2 cellular contexts compared by ENCODE assay signal in genomic region chr19:15378529-15379082, GRCh38.
A peak's percentile ranks its signal among the peaks of the same experiment; 100 is the strongest.
TF ChIP-seq lines count a peak whose summit lies in the region.

No MANE protein-coding gene starts in this region.

TF ChIP-seq in Ishikawa, 13 proteins besides CTCF, POLR2A, EP300 and RAD21:
- TF ChIP-seq TEAD4 (IDR thresholded peaks at IDR 0.05): no peak
- TF ChIP-seq MAX (IDR thresholded peaks at IDR 0.05): peak; percentile 65

TF ChIP-seq in K562, 482 proteins besides CTCF, POLR2A, EP300 and RAD21 (continues in another document):
- TF ChIP-seq NELFE (IDR thresholded peaks at IDR 0.05; ENCODE audit: insufficient read depth, insufficient read length) (no peak), RBM39 (optimal IDR thresholded peaks at IDR 0.05; ENCODE audit: low read depth, low read length) (peak; percentile 10), MYC (IDR thresholded peaks at IDR 0.05; ENCODE audit: low read depth, low read length) (peak; percentile 85), MYC (CRISPR knock-in tag; IDR thresholded peaks at IDR 0.05; ENCODE audit: borderline replicate concordance, low read depth) (0 out of 2 replicates have a peak, but pooled peaks have one; percentile 41), SP1 (CRISPR knock-in tag; IDR thresholded peaks at IDR 0.05) (peak; percentile 31; the same call in 1 of the 2 replicates), EP400 (IDR thresholded peaks at IDR 0.05) (peak; percentile 55), ASH1L (IDR thresholded peaks at IDR 0.05; ENCODE audit: borderline replicate concordance, low read depth, partially characterized antibody) (peak; percentile 43), GTF2F1 (IDR thresholded peaks at IDR 0.05; ENCODE audit: low read depth, low read length) (no peak), RBBP5 (IDR thresholded peaks at IDR 0.05; ENCODE audit: borderline replicate concordance, insufficient read depth, low read length, poor library complexity, severe bottlenecking) (peak; percentile 8), MAX (CRISPR knock-in tag; IDR thresholded peaks at IDR 0.05) (peak; percentile 50; the same call in 1 of the 2 replicates), L3MBTL2 (IDR thresholded peaks at IDR 0.05) (0 out of 2 replicates have a peak, but pooled peaks have one; percentile 12), IRF2 (CRISPR knock-in tag; IDR thresholded peaks at IDR 0.05) (0 out of 2 replicates have a peak, but pooled peaks have one; percentile 49), UBTF (IDR thresholded peaks at IDR 0.05; ENCODE audit: borderline replicate concordance in 1 of 2, low read depth in 2 of 2, low read length in 2 of 2) (peak in 1 of 2 experiments; percentile 16; a peak in 2 of 4 replicates), CEBPG (CRISPR knock-in tag; IDR thresholded peaks at IDR 0.05) (peak; percentile 12; the same call in 1 of the 2 replicates), CEBPG (tag; conservative IDR thresholded peaks at IDR 0.05 in 1 of 2, IDR thresholded peaks at IDR 0.05 in 1 of 2) (no peak), ELF1 (tag; IDR thresholded peaks at IDR 0.05) (peak; percentile 51), LEF1 (IDR thresholded peaks at IDR 0.05) (no peak), SRSF3 (IDR thresholded peaks at IDR 0.05; ENCODE audit: insufficient read depth, low read length) (no peak), SIN3A (IDR thresholded peaks at IDR 0.05; ENCODE audit: borderline replicate concordance in 2 of 2, control insufficient read depth in 1 of 2, low read depth in 2 of 2, low read length in 2 of 2) (peak in 1 of 2 experiments; percentile 91; a peak in 1 of 4 replicates), SAP30 (IDR thresholded peaks at IDR 0.05; ENCODE audit: borderline replicate concordance, insufficient read depth, low read depth, low read length, poor library complexity, severe bottlenecking) (peak; percentile 54), TOE1 (IDR thresholded peaks at IDR 0.05; ENCODE audit: borderline replicate concordance) (0 out of 2 replicates have a peak, but pooled peaks have one; percentile 49), TOE1 (CRISPR knock-in tag; IDR thresholded peaks at IDR 0.05; ENCODE audit: borderline replicate concordance, low read depth) (no peak), SMC3 (conservative IDR thresholded peaks at IDR 0.05; ENCODE audit: insufficient read depth, low read depth, low read length) (0 out of 2 replicates have a peak, but pooled peaks have one; percentile 23), ETV6 (IDR thresholded peaks at IDR 0.05; ENCODE audit: borderline replicate concordance in 1 of 2, low read depth in 2 of 2, low read length in 1 of 2) (no peak), ETV6 (CRISPR knock-in tag; IDR thresholded peaks at IDR 0.05; ENCODE audit: borderline replicate concordance) (0 out of 2 replicates have a peak, but pooled peaks have one; percentile 16), KDM5B (IDR thresholded peaks at IDR 0.05; ENCODE audit: insufficient replicate concordance, low read depth, low read length) (peak; percentile 5)
- TF ChIP-seq, protein P1, sequence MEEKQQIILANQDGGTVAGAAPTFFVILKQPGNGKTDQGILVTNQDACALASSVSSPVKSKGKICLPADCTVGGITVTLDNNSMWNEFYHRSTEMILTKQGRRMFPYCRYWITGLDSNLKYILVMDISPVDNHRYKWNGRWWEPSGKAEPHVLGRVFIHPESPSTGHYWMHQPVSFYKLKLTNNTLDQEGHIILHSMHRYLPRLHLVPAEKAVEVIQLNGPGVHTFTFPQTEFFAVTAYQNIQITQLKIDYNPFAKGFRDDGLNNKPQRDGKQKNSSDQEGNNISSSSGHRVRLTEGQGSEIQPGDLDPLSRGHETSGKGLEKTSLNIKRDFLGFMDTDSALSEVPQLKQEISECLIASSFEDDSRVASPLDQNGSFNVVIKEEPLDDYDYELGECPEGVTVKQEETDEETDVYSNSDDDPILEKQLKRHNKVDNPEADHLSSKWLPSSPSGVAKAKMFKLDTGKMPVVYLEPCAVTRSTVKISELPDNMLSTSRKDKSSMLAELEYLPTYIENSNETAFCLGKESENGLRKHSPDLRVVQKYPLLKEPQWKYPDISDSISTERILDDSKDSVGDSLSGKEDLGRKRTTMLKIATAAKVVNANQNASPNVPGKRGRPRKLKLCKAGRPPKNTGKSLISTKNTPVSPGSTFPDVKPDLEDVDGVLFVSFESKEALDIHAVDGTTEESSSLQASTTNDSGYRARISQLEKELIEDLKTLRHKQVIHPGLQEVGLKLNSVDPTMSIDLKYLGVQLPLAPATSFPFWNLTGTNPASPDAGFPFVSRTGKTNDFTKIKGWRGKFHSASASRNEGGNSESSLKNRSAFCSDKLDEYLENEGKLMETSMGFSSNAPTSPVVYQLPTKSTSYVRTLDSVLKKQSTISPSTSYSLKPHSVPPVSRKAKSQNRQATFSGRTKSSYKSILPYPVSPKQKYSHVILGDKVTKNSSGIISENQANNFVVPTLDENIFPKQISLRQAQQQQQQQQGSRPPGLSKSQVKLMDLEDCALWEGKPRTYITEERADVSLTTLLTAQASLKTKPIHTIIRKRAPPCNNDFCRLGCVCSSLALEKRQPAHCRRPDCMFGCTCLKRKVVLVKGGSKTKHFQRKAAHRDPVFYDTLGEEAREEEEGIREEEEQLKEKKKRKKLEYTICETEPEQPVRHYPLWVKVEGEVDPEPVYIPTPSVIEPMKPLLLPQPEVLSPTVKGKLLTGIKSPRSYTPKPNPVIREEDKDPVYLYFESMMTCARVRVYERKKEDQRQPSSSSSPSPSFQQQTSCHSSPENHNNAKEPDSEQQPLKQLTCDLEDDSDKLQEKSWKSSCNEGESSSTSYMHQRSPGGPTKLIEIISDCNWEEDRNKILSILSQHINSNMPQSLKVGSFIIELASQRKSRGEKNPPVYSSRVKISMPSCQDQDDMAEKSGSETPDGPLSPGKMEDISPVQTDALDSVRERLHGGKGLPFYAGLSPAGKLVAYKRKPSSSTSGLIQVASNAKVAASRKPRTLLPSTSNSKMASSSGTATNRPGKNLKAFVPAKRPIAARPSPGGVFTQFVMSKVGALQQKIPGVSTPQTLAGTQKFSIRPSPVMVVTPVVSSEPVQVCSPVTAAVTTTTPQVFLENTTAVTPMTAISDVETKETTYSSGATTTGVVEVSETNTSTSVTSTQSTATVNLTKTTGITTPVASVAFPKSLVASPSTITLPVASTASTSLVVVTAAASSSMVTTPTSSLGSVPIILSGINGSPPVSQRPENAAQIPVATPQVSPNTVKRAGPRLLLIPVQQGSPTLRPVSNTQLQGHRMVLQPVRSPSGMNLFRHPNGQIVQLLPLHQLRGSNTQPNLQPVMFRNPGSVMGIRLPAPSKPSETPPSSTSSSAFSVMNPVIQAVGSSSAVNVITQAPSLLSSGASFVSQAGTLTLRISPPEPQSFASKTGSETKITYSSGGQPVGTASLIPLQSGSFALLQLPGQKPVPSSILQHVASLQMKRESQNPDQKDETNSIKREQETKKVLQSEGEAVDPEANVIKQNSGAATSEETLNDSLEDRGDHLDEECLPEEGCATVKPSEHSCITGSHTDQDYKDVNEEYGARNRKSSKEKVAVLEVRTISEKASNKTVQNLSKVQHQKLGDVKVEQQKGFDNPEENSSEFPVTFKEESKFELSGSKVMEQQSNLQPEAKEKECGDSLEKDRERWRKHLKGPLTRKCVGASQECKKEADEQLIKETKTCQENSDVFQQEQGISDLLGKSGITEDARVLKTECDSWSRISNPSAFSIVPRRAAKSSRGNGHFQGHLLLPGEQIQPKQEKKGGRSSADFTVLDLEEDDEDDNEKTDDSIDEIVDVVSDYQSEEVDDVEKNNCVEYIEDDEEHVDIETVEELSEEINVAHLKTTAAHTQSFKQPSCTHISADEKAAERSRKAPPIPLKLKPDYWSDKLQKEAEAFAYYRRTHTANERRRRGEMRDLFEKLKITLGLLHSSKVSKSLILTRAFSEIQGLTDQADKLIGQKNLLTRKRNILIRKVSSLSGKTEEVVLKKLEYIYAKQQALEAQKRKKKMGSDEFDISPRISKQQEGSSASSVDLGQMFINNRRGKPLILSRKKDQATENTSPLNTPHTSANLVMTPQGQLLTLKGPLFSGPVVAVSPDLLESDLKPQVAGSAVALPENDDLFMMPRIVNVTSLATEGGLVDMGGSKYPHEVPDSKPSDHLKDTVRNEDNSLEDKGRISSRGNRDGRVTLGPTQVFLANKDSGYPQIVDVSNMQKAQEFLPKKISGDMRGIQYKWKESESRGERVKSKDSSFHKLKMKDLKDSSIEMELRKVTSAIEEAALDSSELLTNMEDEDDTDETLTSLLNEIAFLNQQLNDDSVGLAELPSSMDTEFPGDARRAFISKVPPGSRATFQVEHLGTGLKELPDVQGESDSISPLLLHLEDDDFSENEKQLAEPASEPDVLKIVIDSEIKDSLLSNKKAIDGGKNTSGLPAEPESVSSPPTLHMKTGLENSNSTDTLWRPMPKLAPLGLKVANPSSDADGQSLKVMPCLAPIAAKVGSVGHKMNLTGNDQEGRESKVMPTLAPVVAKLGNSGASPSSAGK (IDR thresholded peaks at IDR 0.05): no peak; the same call in 1 of the 2 replicates
- TF ChIP-seq, protein P2, sequence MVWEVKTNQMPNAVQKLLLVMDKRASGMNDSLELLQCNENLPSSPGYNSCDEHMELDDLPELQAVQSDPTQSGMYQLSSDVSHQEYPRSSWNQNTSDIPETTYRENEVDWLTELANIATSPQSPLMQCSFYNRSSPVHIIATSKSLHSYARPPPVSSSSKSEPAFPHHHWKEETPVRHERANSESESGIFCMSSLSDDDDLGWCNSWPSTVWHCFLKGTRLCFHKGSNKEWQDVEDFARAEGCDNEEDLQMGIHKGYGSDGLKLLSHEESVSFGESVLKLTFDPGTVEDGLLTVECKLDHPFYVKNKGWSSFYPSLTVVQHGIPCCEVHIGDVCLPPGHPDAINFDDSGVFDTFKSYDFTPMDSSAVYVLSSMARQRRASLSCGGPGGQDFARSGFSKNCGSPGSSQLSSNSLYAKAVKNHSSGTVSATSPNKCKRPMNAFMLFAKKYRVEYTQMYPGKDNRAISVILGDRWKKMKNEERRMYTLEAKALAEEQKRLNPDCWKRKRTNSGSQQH (CRISPR knock-in tag; IDR thresholded peaks at IDR 0.05): no peak
- TF ChIP-seq, protein P3, sequence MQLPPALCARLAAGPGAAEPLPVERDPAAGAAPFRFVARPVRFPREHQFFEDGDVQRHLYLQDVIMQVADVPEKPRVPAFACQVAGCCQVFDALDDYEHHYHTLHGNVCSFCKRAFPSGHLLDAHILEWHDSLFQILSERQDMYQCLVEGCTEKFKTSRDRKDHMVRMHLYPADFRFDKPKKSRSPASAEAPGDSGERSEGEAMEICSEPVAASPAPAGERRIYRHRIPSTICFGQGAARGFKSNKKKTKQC (CRISPR knock-in tag; IDR thresholded peaks at IDR 0.05): peak; percentile 71; the same call in 1 of the 2 replicates
- TF ChIP-seq, protein P4, sequence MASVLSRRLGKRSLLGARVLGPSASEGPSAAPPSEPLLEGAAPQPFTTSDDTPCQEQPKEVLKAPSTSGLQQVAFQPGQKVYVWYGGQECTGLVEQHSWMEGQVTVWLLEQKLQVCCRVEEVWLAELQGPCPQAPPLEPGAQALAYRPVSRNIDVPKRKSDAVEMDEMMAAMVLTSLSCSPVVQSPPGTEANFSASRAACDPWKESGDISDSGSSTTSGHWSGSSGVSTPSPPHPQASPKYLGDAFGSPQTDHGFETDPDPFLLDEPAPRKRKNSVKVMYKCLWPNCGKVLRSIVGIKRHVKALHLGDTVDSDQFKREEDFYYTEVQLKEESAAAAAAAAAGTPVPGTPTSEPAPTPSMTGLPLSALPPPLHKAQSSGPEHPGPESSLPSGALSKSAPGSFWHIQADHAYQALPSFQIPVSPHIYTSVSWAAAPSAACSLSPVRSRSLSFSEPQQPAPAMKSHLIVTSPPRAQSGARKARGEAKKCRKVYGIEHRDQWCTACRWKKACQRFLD (CRISPR knock-in tag; IDR thresholded peaks at IDR 0.05): peak; percentile 60; the same call in 1 of the 2 replicates
- TF ChIP-seq, protein P5, sequence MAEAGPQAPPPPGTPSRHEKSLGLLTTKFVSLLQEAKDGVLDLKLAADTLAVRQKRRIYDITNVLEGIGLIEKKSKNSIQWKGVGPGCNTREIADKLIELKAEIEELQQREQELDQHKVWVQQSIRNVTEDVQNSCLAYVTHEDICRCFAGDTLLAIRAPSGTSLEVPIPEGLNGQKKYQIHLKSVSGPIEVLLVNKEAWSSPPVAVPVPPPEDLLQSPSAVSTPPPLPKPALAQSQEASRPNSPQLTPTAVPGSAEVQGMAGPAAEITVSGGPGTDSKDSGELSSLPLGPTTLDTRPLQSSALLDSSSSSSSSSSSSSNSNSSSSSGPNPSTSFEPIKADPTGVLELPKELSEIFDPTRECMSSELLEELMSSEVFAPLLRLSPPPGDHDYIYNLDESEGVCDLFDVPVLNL (CRISPR knock-in tag; IDR thresholded peaks at IDR 0.05; ENCODE audit: low read depth): 0 out of 2 replicates have a peak, but pooled peaks have one; percentile 56
- TF ChIP-seq, protein P6, sequence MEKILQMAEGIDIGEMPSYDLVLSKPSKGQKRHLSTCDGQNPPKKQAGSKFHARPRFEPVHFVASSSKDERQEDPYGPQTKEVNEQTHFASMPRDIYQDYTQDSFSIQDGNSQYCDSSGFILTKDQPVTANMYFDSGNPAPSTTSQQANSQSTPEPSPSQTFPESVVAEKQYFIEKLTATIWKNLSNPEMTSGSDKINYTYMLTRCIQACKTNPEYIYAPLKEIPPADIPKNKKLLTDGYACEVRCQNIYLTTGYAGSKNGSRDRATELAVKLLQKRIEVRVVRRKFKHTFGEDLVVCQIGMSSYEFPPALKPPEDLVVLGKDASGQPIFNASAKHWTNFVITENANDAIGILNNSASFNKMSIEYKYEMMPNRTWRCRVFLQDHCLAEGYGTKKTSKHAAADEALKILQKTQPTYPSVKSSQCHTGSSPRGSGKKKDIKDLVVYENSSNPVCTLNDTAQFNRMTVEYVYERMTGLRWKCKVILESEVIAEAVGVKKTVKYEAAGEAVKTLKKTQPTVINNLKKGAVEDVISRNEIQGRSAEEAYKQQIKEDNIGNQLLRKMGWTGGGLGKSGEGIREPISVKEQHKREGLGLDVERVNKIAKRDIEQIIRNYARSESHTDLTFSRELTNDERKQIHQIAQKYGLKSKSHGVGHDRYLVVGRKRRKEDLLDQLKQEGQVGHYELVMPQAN (IDR thresholded peaks at IDR 0.05; ENCODE audit: borderline replicate concordance): peak; percentile 59; the same call in 1 of the 2 replicates
